In the genomic region with DNA sequence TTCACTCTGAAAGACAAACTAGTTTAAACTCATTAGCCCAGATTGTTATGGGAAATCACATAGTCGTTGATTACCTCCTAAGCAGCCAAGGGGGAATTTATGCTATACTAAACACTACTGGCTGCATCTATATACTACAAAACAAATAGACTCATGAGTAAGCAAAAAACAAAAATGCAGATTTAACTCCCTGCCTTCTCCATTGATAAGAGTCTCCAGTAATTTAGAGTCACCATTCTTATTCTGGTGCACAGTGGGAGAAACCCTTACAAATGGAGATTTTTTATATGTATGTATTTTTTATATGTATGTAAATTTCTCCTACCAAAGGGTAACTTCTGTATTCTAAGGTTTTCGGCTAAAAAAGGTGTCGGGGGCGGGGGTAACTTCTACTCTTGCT, we compare ENCODE assay signal across 23 cellular contexts.
"Had no signal": no experiment of that assay in that cellular context is flagged by ENCODE, and none has a peak within 500 bp of the region (broad histone marks: within the 10 kb centered on the region; RNA-seq: fewer than 3 reads in every experiment).

No MANE protein-coding gene starts in this region.

- H3K27ac ChIP-seq: brain microvascular endothelial cell, cardiac muscle cell, KMS-11, Peyer's patch, RWPE1, SJCRH30, VCaP had no signal

- H3K4me1 ChIP-seq: Peyer's patch had no signal

- H3K4me2 ChIP-seq: KMS-11, SK-N-SH had no signal

- H3K36me3 Mint-ChIP-seq: activated naive CD4-positive, alpha-beta T cell treated with anti-CD3 and anti-CD28 coated beads, Interleukin-2, amount 10 ng/mL, durations not matched to agents 7 days and 5 days; activated naive CD8-positive, alpha-beta T cell treated with anti-CD3 and anti-CD28 coated beads for 36 hours had no signal

- H3K4me3 Mint-ChIP-seq: activated CD4-positive, alpha-beta memory T cell treated with anti-CD3 and anti-CD28 coated beads, Interleukin-2, amount 10 ng/mL, durations not matched to agents 7 days and 5 days; activated CD4-positive, alpha-beta T cell treated with anti-CD3 and anti-CD28 coated beads for 36 hours; activated naive CD4-positive, alpha-beta T cell treated with anti-CD3 and anti-CD28 coated beads, Interleukin-2, amount 10 ng/mL, durations not matched to agents 7 days and 5 days; activated naive CD8-positive, alpha-beta T cell treated with anti-CD3 and anti-CD28 coated beads for 36 hours; activated T-helper 17 cell treated with anti-CD3 and anti-CD28 coated beads, Interleukin-2, amount 50 U/mL, for 72 hours had no signal

- H3K9me3 Mint-ChIP-seq: activated CD4-positive, alpha-beta memory T cell treated with anti-CD3 and anti-CD28 coated beads, Interleukin-2, amount 10 ng/mL, durations not matched to agents 7 days and 5 days; activated naive CD4-positive, alpha-beta T cell treated with anti-CD3 and anti-CD28 coated beads, Interleukin-2, amount 10 ng/mL, durations not matched to agents 7 days and 5 days; activated naive CD8-positive, alpha-beta T cell treated with anti-CD3 and anti-CD28 coated beads for 36 hours; activated T-helper 17 cell treated with anti-CD3 and anti-CD28 coated beads, Interleukin-2, amount 50 U/mL, for 72 hours had no signal

- H3K4me3 ChIP-seq: cardiac muscle cell, Peyer's patch, SJCRH30 had no signal

- H3K4me1 Mint-ChIP-seq: activated CD4-positive, alpha-beta memory T cell treated with anti-CD3 and anti-CD28 coated beads, Interleukin-2, amount 10 ng/mL, durations not matched to agents 7 days and 5 days; activated CD4-positive, alpha-beta T cell treated with anti-CD3 and anti-CD28 coated beads for 36 hours; activated naive CD4-positive, alpha-beta T cell treated with anti-CD3 and anti-CD28 coated beads, Interleukin-2, amount 10 ng/mL, durations not matched to agents 7 days and 5 days; activated naive CD8-positive, alpha-beta T cell treated with anti-CD3 and anti-CD28 coated beads for 36 hours; activated T-helper 17 cell treated with anti-CD3 and anti-CD28 coated beads, Interleukin-2, amount 50 U/mL, for 72 hours had no signal

- H3K27me3 ChIP-seq: brain microvascular endothelial cell, cardiac muscle cell, Peyer's patch, SJCRH30 had no signal

- DNase-seq: activated CD4-positive, alpha-beta memory T cell treated with anti-CD3 and anti-CD28 coated beads, Interleukin-2, amount 10 ng/mL, durations not matched to agents 7 days and 5 days; activated CD4-positive, alpha-beta T cell treated with anti-CD3 and anti-CD28 coated beads for 36 hours; activated CD4-positive, alpha-beta T cell treated with anti-CD3 and anti-CD28 coated beads, Interleukin-2, amount 50 U/mL, for 1 hour; activated gamma-delta T cell treated with Interleukin-2 at 50 U/mL for 16 hours; activated naive CD4-positive, alpha-beta T cell treated with anti-CD3 and anti-CD28 coated beads, Interleukin-2, amount 10 ng/mL, durations not matched to agents 7 days and 5 days; activated naive CD8-positive, alpha-beta T cell treated with anti-CD3 and anti-CD28 coated beads for 36 hours; activated T-cell treated with anti-CD3 and anti-CD28 coated beads for 4 hours; activated T-cell treated with anti-CD3 and anti-CD28 coated beads, Interleukin-2, amount 50 U/mL, for 48 hours; brain microvascular endothelial cell; NCI-H1092; NCI-H1417; NCI-H510A treated with DMSO at 0.1 percent for 48 hours; NK-92 treated with Interleukin-12 subunit alpha and Interleukin-12 subunit beta, amount 100 ng/mL, for 24 hours; Peyer's patch; Right ventricle myocardium superior; SJCRH30; SK-N-SH; T-helper 1 cell had no signal

- H3K9me3 ChIP-seq: Peyer's patch, SJCRH30, SK-N-SH had no signal

- H3K27ac Mint-ChIP-seq: activated CD4-positive, alpha-beta memory T cell treated with anti-CD3 and anti-CD28 coated beads, Interleukin-2, amount 10 ng/mL, durations not matched to agents 7 days and 5 days; activated CD4-positive, alpha-beta T cell treated with anti-CD3 and anti-CD28 coated beads for 36 hours; activated naive CD4-positive, alpha-beta T cell treated with anti-CD3 and anti-CD28 coated beads, Interleukin-2, amount 10 ng/mL, durations not matched to agents 7 days and 5 days; activated naive CD8-positive, alpha-beta T cell treated with anti-CD3 and anti-CD28 coated beads for 36 hours; activated T-helper 17 cell treated with anti-CD3 and anti-CD28 coated beads, Interleukin-2, amount 50 U/mL, for 72 hours had no signal

- H3K9ac ChIP-seq: KMS-11, SK-N-SH had no signal

- H3K27me3 Mint-ChIP-seq: activated CD4-positive, alpha-beta memory T cell treated with anti-CD3 and anti-CD28 coated beads, Interleukin-2, amount 10 ng/mL, durations not matched to agents 7 days and 5 days; activated CD4-positive, alpha-beta T cell treated with anti-CD3 and anti-CD28 coated beads for 36 hours; activated naive CD4-positive, alpha-beta T cell treated with anti-CD3 and anti-CD28 coated beads, Interleukin-2, amount 10 ng/mL, durations not matched to agents 7 days and 5 days; activated naive CD8-positive, alpha-beta T cell treated with anti-CD3 and anti-CD28 coated beads for 36 hours; activated T-helper 17 cell treated with anti-CD3 and anti-CD28 coated beads, Interleukin-2, amount 50 U/mL, for 72 hours had no signal

- H3K36me3 ChIP-seq: brain microvascular endothelial cell, cardiac muscle cell, Peyer's patch, SJCRH30 had no signal
